5 cellular contexts compared by ENCODE assay signal in genomic region chr18:58822944-58823343, GRCh38. TPM values are rescaled to one million over a fixed set of nuclear protein-coding genes. Genes with fewer than 3 reads are reported as not detected.
"Had no signal": no experiment of that assay in that cellular context is flagged by ENCODE, and none has a peak within 500 bp of the region (broad histone marks: within the 10 kb centered on the region; RNA-seq: fewer than 3 reads in every experiment).

No MANE protein-coding gene starts in this region.

- H3K4me3 Mint-ChIP-seq: H9 had no signal

- DNase-seq: GM23248, H9, HCEC 1CT, IMR-90 had no signal

- H3K27ac ChIP-seq: GM23248 had no signal

- H3K4me3 ChIP-seq: GM23248, K562 had no signal

- ATAC-seq: K562 had no signal

- H2AFZ ChIP-seq: GM23248 had no signal

- H3K9ac ChIP-seq: GM23248 had no signal

RNA-seq across cellular contexts. Expression of gene ZNF532, which starts 41.7 kb away (rescaled TPM):
- polyA plus RNA-seq: K562 had no signal
